In the genomic region with DNA sequence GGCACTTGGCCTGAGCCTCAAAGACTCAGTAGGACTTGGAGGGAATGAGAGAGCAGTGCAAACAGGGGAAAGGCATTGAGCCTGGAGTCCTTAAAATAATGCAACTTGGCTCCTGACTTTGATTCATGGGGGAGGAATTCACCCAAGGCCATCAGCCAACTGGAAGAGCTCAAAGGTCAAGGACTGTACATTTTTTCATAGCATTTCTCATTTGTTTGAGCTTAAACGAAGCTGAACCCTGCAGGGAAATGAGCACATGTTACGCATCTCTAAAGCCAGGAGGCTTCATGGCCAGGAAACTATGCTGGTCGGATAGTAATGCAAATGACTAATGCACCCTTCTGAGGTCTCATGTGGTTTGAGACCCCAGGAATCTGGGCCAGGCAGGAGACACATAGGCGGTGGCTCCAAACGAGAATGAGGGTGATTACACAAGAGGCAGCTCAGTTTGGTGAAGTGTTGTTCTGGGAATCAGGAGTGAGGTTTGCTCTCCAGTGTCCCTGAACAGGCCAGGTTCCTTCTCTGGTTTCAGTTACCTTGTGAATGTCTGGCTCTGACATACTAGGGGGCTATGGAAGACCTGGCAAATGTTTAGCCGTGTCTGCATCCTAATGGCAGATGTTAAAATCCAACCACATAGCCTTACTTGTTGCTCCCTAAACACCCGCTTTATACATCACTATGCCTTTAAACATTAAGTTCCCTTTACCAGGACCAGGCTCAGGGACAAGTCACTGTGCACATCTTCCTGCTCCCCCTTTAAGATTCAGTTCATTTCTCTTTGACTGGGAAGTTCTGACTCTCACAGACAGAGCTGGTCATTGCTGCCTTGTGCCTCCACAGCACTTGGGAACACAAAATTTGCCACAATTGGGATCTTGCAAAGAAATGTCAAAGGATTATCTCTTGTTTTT, we compare ENCODE assay signal across 9 cellular contexts.
DNase-seq lines count a peak whose midpoint lies in the region; ATAC-seq and TF ChIP-seq lines count a peak whose summit lies in the region.
"Had no signal": no experiment of that assay in that cellular context is flagged by ENCODE, and none has a peak within 500 bp of the region (broad histone marks: within the 10 kb centered on the region; RNA-seq: fewer than 3 reads in every experiment).

No MANE protein-coding gene starts in this region.

- no peaks in the 10 kb centered on the region for H3K27me3 ChIP-seq in thoracic aorta (replicated peaks; ENCODE audit: insufficient read depth)

- no peaks in the 10 kb centered on the region for H3K36me3 ChIP-seq in thoracic aorta

- peak; percentile 75 for ATAC-seq in thoracic aorta (ENCODE audit: insufficient number of reproducible peaks, low FRiP score, low read depth)
- no peak for ATAC-seq in activated CD4-positive, CD25-positive, alpha-beta regulatory T cell treated with anti-CD3 and anti-CD28 coated beads, Interleukin-2, amount 50 U/mL, for 24 hours
- ATAC-seq in GM21737 (IDR thresholded peaks at IDR 0.05; ENCODE audit: unreplicated experiment): no peak

- no peak overlapping the region for H3K4me3 ChIP-seq in thoracic aorta

- TF ChIP-seq CTCF in thoracic aorta (IDR thresholded peaks at IDR 0.05): no peak

- peak; percentile 98 for DNase-seq in HT1080 (ENCODE audit: low read depth)
- DNase-seq in brain pericyte (ENCODE audit: low read depth, low spot score): peak; percentile 91
- DNase-seq in kidney tubule cell (ENCODE audit: low spot score): peak; percentile 93
- DNase-seq in thoracic aorta (ENCODE audit: low spot score): peak; percentile 56
- DNase-seq in activated naive CD4-positive, alpha-beta T cell treated with anti-CD3 and anti-CD28 coated beads, Interleukin-2, amount 50 U/mL, for 16 hours: no peak
- DNase-seq in stimulated activated CD4-positive, alpha-beta T cell treated with anti-CD3 and anti-CD28 coated beads, Interleukin-15, amount 100 ng/mL, for 24 hours: no peak
- DNase-seq: NCI-H1417 had no signal

- H3K4me1 ChIP-seq in thoracic aorta (ENCODE audit: control insufficient read depth in 1 of 2, low read depth in 2 of 2): peaks cover 15 to 34% of the 10 kb centered on the region in 2 donors

- H3K27ac ChIP-seq in thoracic aorta: peak overlapping the region; percentile 59 to 74

- no peaks in the 10 kb centered on the region for H3K9me3 ChIP-seq in thoracic aorta

Comparison
In these comparisons a context has a peak if more than half of its experiments do, and no peak if none do; other contexts are left out.
1. DNase-seq: peak in HT1080 (single experiment), brain pericyte (single experiment), kidney tubule cell (single experiment) and thoracic aorta (single experiment); none in activated naive CD4-positive, alpha-beta T cell treated with anti-CD3 and anti-CD28 coated beads, Interleukin-2, amount 50 U/mL, for 16 hours (single experiment) and stimulated activated CD4-positive, alpha-beta T cell treated with anti-CD3 and anti-CD28 coated beads, Interleukin-15, amount 100 ng/mL, for 24 hours (single experiment).